Comparison of ENCODE assay signal across 12 cellular contexts in the genomic region with DNA sequence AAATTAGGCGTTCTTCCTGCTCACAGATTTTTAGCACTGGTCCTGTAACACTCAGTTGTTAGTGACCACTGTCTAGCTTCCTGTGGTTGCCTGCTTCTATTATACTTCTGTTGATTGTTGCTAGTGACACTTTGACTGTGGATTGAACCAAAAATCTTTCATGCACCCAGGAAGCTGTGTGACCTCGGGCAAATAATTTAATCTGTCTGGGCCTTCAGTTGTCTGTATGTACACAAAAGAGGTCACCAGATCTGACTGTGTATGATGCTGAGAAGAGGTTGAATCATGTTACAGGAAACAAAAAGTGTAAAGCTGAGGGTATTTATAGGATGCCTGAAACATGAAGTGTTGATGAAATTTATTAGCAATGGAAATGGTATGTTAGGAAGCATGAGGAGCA. TPM values are rescaled to one million over a fixed set of nuclear protein-coding genes. Genes with fewer than 3 reads are reported as not detected.
DNase-seq lines count a peak whose midpoint lies in the region; ATAC-seq and TF ChIP-seq lines count a peak whose summit lies in the region.
"Had no signal": no experiment of that assay in that cellular context is flagged by ENCODE, and none has a peak within 500 bp of the region (broad histone marks: within the 10 kb centered on the region; RNA-seq: fewer than 3 reads in every experiment).

No MANE protein-coding gene starts in this region.

- peak; percentile 31 to 39 for ATAC-seq in activated T-cell treated with anti-CD3 and anti-CD28 coated beads, Interleukin-2, amount 50 U/mL, for 4 hours
- ATAC-seq in HG03432 (IDR thresholded peaks at IDR 0.05; ENCODE audit: unreplicated experiment), result peak; percentile 9
- ATAC-seq in stimulated activated naive CD8-positive, alpha-beta T cell treated with anti-CD3 and anti-CD28 coated beads, Interleukin-15, Interleukin-2, amounts not matched to agents 100 U/mL and 50 U/mL, for 24 hours, result peak; percentile 11

- H3K27me3 Mint-ChIP-seq in activated T-cell treated with anti-CD3 and anti-CD28 coated beads, Interleukin-2, amount 50 U/mL, for 4 hours (ENCODE audit: low read depth), result no peaks in the 10 kb centered on the region

- in situ Hi-C loops in astrocyte of the spinal cord (cut with HindIII; ENCODE audit: low sequenced_read_pairs), result no loop called here

- no peaks in the 10 kb centered on the region for H3K9me3 Mint-ChIP-seq in activated T-cell treated with anti-CD3 and anti-CD28 coated beads, Interleukin-2, amount 50 U/mL, for 4 hours

- peak overlapping the region; percentile 78 for H3K4me3 Mint-ChIP-seq in activated T-cell treated with anti-CD3 and anti-CD28 coated beads, Interleukin-2, amount 50 U/mL, for 4 hours
- H3K4me3 Mint-ChIP-seq: nephron had no signal

- peaks cover 85% of the 10 kb centered on the region for H3K4me1 Mint-ChIP-seq in activated T-cell treated with anti-CD3 and anti-CD28 coated beads, Interleukin-2, amount 50 U/mL, for 4 hours (ENCODE audit: low read depth)
- H3K4me1 Mint-ChIP-seq: nephron had no signal

- no peak for DNase-seq in activated T-cell treated with anti-CD3 and anti-CD28 coated beads, Interleukin-2, amount 50 U/mL, for 4 hours
- no peak for DNase-seq in activated T-cell treated with anti-CD3 and anti-CD28 coated beads, Interleukin-2, amount 50 U/mL, for 48 hours
- DNase-seq in astrocyte of the spinal cord (ENCODE audit: low read depth, low spot score), result peak; percentile 4
- no peak for DNase-seq in stimulated activated naive CD8-positive, alpha-beta T cell treated with anti-CD3 and anti-CD28 coated beads, Interleukin-15, Interleukin-2, amounts not matched to agents 100 U/mL and 50 U/mL, for 24 hours
- no peak for DNase-seq in mesenteric fat pad (ENCODE audit: low spot score)
- DNase-seq in NCI-H2029 (lab: John Stamatoyannopoulos, UW), result no peak
- no peak for DNase-seq in NCI-H1694 treated with DMSO at 0.1 percent for 48 hours (lab: John Stamatoyannopoulos, UW)
- DNase-seq: uterus had no signal

- TF ChIP-seq CTCF in astrocyte of the spinal cord (IDR thresholded peaks at IDR 0.05; ENCODE audit: low read depth, low read length), result no peak

- no peak overlapping the region for H3K4me3 ChIP-seq in astrocyte of the spinal cord (ENCODE audit: low read depth, low read length)
- H3K4me3 ChIP-seq: cardiac muscle cell, hepatocyte, uterus had no signal

- H3K36me3 Mint-ChIP-seq in activated T-cell treated with anti-CD3 and anti-CD28 coated beads, Interleukin-2, amount 50 U/mL, for 4 hours (ENCODE audit: insufficient read depth), result peaks cover 56% of the 10 kb centered on the region

RNA-seq across cellular contexts. Expression of a gene that starts 12.7 kb away (rescaled TPM):
- 100 to 1,000 TPM; 161 to 213 (median 177) TPM for total RNA-seq in activated T-cell treated with anti-CD3 and anti-CD28 coated beads, Interleukin-2, amount 50 U/mL, for 4 hours
- 0.22 TPM for total RNA-seq in mesenteric fat pad
- total RNA-seq: cardiac muscle cell had no signal

Comparison
In these comparisons a context has a peak if more than half of its experiments do, and no peak if none do; other contexts are left out.
1. RNA of a gene that starts 12.7 kb away (total RNA-seq): 161 to 213 TPM in activated T-cell treated with anti-CD3 and anti-CD28 coated beads, Interleukin-2, amount 50 U/mL, for 4 hours; 0.22 TPM in mesenteric fat pad (single experiment); every median in the first group is over 100 times any median in the second.
2. Peak in every context shown above with its lines, with median percentiles within 50 percentile points of each other: ATAC-seq.